ENCODE assay signal across 1 cellular context in the genomic region with DNA sequence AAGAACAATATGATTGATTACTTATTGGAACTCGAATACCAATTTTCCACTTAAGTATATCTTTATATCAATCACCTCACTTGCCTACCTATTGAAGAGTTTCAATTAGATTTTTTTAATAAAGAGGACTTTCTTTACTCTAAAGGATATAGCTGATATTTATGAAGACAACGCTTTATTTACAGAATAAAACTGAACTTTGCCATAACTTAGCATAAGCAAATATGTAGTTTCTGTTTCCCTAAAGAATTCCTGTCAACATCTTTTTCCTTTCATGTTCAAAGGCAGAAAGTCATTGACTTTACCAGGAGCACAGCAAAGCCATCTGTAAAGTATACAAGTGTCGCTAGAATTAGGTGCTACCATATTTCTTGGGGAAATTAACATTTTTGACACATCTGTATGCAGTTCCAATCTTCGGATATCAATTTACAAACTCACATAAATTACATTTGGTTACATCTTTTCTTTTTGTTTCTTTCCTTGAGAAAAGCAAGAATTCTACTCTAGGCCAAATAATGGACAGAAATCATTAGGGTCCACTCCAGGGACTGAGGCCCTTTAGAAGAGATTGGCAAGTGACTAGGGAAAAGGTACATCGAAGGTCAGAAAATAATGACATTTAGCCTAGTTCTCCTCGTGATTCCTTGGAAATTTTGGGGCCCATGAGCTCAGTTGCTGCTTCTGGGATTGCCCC.
TF ChIP-seq lines count a peak whose summit lies in the region.

No MANE protein-coding gene starts in this region.

TF ChIP-seq in HepG2, 621 proteins besides CTCF, POLR2A, EP300 and RAD21 (continued from another document and continues in another):
- TF ChIP-seq, protein P1, sequence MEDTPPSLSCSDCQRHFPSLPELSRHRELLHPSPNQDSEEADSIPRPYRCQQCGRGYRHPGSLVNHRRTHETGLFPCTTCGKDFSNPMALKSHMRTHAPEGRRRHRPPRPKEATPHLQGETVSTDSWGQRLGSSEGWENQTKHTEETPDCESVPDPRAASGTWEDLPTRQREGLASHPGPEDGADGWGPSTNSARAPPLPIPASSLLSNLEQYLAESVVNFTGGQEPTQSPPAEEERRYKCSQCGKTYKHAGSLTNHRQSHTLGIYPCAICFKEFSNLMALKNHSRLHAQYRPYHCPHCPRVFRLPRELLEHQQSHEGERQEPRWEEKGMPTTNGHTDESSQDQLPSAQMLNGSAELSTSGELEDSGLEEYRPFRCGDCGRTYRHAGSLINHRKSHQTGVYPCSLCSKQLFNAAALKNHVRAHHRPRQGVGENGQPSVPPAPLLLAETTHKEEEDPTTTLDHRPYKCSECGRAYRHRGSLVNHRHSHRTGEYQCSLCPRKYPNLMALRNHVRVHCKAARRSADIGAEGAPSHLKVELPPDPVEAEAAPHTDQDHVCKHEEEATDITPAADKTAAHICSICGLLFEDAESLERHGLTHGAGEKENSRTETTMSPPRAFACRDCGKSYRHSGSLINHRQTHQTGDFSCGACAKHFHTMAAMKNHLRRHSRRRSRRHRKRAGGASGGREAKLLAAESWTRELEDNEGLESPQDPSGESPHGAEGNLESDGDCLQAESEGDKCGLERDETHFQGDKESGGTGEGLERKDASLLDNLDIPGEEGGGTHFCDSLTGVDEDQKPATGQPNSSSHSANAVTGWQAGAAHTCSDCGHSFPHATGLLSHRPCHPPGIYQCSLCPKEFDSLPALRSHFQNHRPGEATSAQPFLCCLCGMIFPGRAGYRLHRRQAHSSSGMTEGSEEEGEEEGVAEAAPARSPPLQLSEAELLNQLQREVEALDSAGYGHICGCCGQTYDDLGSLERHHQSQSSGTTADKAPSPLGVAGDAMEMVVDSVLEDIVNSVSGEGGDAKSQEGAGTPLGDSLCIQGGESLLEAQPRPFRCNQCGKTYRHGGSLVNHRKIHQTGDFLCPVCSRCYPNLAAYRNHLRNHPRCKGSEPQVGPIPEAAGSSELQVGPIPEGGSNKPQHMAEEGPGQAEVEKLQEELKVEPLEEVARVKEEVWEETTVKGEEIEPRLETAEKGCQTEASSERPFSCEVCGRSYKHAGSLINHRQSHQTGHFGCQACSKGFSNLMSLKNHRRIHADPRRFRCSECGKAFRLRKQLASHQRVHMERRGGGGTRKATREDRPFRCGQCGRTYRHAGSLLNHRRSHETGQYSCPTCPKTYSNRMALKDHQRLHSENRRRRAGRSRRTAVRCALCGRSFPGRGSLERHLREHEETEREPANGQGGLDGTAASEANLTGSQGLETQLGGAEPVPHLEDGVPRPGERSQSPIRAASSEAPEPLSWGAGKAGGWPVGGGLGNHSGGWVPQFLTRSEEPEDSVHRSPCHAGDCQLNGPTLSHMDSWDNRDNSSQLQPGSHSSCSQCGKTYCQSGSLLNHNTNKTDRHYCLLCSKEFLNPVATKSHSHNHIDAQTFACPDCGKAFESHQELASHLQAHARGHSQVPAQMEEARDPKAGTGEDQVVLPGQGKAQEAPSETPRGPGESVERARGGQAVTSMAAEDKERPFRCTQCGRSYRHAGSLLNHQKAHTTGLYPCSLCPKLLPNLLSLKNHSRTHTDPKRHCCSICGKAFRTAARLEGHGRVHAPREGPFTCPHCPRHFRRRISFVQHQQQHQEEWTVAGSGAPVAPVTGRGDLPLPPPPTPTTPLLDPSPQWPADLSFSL (CRISPR knock-in tag; IDR thresholded peaks at IDR 0.05): no peak
- TF ChIP-seq SNAPC2 (CRISPR knock-in tag; IDR thresholded peaks at IDR 0.05) (no peak), RXRB (CRISPR knock-in tag; IDR thresholded peaks at IDR 0.05; ENCODE audit: borderline replicate concordance) (peak; percentile 90), KDM1A (CRISPR knock-in tag; IDR thresholded peaks at IDR 0.05) (peak; percentile 6; the same call in 1 of the 2 replicates), ARNT2 (CRISPR knock-in tag; IDR thresholded peaks at IDR 0.05; ENCODE audit: low read depth) (no peak), WIZ (CRISPR knock-in tag; IDR thresholded peaks at IDR 0.05) (no peak), TCF12 (IDR thresholded peaks at IDR 0.05) (no peak), TCF12 (CRISPR knock-in tag; IDR thresholded peaks at IDR 0.05) (peak; percentile 86; the same call in 1 of the 2 replicates), SAP130 (CRISPR knock-in tag; IDR thresholded peaks at IDR 0.05; ENCODE audit: low read depth) (peak; percentile 72), ELF4 (CRISPR knock-in tag; IDR thresholded peaks at IDR 0.05; ENCODE audit: borderline replicate concordance) (no peak), TSC22D2 (CRISPR knock-in tag; IDR thresholded peaks at IDR 0.05; ENCODE audit: borderline replicate concordance) (0 out of 2 replicates have a peak, but pooled peaks have one; percentile 6), SALL2 (CRISPR knock-in tag; IDR thresholded peaks at IDR 0.05) (no peak), HOXA9 (CRISPR knock-in tag; IDR thresholded peaks at IDR 0.05; ENCODE audit: borderline replicate concordance) (no peak), NCOA2 (CRISPR knock-in tag; IDR thresholded peaks at IDR 0.05) (peak; percentile 91), TCF7 (IDR thresholded peaks at IDR 0.05; ENCODE audit: low read depth) (peak; percentile 98), GABPA (IDR thresholded peaks at IDR 0.05; ENCODE audit: low read depth, low read length) (no peak), GABPA (CRISPR knock-in tag; IDR thresholded peaks at IDR 0.05; ENCODE audit: low read depth) (peak; percentile 14; the same call in 1 of the 2 replicates), MAFK (conservative IDR thresholded peaks at IDR 0.05 in 1 of 2, IDR thresholded peaks at IDR 0.05 in 1 of 2; ENCODE audit: low read length in 2 of 2) (no peak), SCMH1 (CRISPR knock-in tag; IDR thresholded peaks at IDR 0.05; ENCODE audit: borderline replicate concordance) (no peak), ZMYM2 (CRISPR knock-in tag; IDR thresholded peaks at IDR 0.05) (no peak), ZNF136 (CRISPR knock-in tag; IDR thresholded peaks at IDR 0.05; ENCODE audit: low read depth) (no peak), KAT2B (IDR thresholded peaks at IDR 0.05; ENCODE audit: borderline replicate concordance, low read depth, low read length) (no peak), ZNF747 (CRISPR knock-in tag; IDR thresholded peaks at IDR 0.05; ENCODE audit: borderline replicate concordance) (0 out of 2 replicates have a peak, but pooled peaks have one; percentile 16)
- TF ChIP-seq, protein P2, sequence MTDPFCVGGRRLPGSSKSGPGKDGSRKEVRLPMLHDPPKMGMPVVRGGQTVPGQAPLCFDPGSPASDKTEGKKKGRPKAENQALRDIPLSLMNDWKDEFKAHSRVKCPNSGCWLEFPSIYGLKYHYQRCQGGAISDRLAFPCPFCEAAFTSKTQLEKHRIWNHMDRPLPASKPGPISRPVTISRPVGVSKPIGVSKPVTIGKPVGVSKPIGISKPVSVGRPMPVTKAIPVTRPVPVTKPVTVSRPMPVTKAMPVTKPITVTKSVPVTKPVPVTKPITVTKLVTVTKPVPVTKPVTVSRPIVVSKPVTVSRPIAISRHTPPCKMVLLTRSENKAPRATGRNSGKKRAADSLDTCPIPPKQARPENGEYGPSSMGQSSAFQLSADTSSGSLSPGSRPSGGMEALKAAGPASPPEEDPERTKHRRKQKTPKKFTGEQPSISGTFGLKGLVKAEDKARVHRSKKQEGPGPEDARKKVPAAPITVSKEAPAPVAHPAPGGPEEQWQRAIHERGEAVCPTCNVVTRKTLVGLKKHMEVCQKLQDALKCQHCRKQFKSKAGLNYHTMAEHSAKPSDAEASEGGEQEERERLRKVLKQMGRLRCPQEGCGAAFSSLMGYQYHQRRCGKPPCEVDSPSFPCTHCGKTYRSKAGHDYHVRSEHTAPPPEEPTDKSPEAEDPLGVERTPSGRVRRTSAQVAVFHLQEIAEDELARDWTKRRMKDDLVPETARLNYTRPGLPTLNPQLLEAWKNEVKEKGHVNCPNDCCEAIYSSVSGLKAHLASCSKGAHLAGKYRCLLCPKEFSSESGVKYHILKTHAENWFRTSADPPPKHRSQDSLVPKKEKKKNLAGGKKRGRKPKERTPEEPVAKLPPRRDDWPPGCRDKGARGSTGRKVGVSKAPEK (CRISPR knock-in tag; IDR thresholded peaks at IDR 0.05; ENCODE audit: borderline replicate concordance): no peak
- TF ChIP-seq, protein P3, sequence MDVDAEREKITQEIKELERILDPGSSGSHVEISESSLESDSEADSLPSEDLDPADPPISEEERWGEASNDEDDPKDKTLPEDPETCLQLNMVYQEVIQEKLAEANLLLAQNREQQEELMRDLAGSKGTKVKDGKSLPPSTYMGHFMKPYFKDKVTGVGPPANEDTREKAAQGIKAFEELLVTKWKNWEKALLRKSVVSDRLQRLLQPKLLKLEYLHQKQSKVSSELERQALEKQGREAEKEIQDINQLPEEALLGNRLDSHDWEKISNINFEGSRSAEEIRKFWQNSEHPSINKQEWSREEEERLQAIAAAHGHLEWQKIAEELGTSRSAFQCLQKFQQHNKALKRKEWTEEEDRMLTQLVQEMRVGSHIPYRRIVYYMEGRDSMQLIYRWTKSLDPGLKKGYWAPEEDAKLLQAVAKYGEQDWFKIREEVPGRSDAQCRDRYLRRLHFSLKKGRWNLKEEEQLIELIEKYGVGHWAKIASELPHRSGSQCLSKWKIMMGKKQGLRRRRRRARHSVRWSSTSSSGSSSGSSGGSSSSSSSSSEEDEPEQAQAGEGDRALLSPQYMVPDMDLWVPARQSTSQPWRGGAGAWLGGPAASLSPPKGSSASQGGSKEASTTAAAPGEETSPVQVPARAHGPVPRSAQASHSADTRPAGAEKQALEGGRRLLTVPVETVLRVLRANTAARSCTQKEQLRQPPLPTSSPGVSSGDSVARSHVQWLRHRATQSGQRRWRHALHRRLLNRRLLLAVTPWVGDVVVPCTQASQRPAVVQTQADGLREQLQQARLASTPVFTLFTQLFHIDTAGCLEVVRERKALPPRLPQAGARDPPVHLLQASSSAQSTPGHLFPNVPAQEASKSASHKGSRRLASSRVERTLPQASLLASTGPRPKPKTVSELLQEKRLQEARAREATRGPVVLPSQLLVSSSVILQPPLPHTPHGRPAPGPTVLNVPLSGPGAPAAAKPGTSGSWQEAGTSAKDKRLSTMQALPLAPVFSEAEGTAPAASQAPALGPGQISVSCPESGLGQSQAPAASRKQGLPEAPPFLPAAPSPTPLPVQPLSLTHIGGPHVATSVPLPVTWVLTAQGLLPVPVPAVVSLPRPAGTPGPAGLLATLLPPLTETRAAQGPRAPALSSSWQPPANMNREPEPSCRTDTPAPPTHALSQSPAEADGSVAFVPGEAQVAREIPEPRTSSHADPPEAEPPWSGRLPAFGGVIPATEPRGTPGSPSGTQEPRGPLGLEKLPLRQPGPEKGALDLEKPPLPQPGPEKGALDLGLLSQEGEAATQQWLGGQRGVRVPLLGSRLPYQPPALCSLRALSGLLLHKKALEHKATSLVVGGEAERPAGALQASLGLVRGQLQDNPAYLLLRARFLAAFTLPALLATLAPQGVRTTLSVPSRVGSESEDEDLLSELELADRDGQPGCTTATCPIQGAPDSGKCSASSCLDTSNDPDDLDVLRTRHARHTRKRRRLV (CRISPR knock-in tag; IDR thresholded peaks at IDR 0.05): no peak
- TF ChIP-seq, protein P4, sequence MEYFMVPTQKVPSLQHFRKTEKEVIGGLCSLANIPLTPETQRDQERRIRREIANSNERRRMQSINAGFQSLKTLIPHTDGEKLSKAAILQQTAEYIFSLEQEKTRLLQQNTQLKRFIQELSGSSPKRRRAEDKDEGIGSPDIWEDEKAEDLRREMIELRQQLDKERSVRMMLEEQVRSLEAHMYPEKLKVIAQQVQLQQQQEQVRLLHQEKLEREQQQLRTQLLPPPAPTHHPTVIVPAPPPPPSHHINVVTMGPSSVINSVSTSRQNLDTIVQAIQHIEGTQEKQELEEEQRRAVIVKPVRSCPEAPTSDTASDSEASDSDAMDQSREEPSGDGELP (IDR thresholded peaks at IDR 0.05; ENCODE audit: borderline replicate concordance, low read depth): no peak; the same call in none of the 2 replicates
- TF ChIP-seq, protein P5, sequence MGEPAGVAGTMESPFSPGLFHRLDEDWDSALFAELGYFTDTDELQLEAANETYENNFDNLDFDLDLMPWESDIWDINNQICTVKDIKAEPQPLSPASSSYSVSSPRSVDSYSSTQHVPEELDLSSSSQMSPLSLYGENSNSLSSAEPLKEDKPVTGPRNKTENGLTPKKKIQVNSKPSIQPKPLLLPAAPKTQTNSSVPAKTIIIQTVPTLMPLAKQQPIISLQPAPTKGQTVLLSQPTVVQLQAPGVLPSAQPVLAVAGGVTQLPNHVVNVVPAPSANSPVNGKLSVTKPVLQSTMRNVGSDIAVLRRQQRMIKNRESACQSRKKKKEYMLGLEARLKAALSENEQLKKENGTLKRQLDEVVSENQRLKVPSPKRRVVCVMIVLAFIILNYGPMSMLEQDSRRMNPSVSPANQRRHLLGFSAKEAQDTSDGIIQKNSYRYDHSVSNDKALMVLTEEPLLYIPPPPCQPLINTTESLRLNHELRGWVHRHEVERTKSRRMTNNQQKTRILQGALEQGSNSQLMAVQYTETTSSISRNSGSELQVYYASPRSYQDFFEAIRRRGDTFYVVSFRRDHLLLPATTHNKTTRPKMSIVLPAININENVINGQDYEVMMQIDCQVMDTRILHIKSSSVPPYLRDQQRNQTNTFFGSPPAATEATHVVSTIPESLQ (CRISPR knock-in tag; conservative IDR thresholded peaks at IDR 0.05): no peak
- TF ChIP-seq, protein P6, sequence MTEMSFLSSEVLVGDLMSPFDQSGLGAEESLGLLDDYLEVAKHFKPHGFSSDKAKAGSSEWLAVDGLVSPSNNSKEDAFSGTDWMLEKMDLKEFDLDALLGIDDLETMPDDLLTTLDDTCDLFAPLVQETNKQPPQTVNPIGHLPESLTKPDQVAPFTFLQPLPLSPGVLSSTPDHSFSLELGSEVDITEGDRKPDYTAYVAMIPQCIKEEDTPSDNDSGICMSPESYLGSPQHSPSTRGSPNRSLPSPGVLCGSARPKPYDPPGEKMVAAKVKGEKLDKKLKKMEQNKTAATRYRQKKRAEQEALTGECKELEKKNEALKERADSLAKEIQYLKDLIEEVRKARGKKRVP (CRISPR knock-in tag; IDR thresholded peaks at IDR 0.05): peak in 1 of 2 experiments; percentile 54; a peak in 1 of 4 replicates
